8 cellular contexts compared by ENCODE assay signal in the genomic region with DNA sequence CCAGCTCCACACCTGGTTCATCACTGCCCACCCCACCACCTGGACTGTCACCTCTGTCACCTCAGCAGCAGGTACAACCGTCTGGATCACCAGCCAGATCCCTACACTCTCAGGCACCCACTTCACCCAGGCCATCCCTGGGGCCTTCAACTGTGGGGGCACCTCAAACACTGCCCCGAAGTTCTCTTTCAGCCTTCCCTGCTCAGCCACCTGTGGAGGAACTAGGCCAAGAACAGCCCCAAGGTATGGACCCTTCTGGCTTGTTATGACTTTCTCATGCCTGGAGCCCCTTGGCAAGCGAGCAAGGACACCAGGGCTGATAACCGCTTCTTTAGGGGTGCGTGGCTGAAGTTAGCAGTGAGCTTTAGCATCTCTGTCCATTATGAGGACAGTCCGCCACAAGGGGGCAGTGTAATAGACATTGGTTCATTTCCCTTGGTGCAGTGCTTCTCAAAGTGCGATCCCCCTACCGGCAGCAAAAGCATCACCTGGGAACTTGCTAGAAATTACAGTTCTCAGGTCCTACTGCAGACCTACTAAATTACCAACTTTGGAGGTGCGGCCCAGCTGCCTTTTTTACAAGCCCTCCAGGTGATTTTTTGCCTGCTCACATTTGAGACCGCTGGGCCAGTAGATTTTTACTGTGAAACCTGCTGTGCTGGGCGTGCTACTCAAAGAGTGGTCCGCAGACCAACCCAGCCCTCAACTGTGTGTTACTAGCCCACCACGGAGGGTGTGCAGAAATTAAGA. TPM values are rescaled to one million over a fixed set of nuclear protein-coding genes. Genes with fewer than 3 reads are reported as not detected.
DNase-seq lines count a peak whose midpoint lies in the region; ATAC-seq and TF ChIP-seq lines count a peak whose summit lies in the region.

No MANE protein-coding gene starts in this region.

- peak; percentile 99 for TF ChIP-seq CTCF in CD8-positive, alpha-beta T cell (IDR thresholded peaks at IDR 0.05)
- peak; percentile 98 for TF ChIP-seq CTCF in osteoblast (IDR thresholded peaks at IDR 0.05; ENCODE audit: extremely low read depth, low read depth, low read length)
- TF ChIP-seq CTCF in thyroid gland (IDR thresholded peaks at IDR 0.05) = peak; percentile 64 to 84 (median 78)

- no peak overlapping the region for H3K27ac ChIP-seq in CD8-positive, alpha-beta T cell (ENCODE audit: low read depth, low read length)
- H3K27ac ChIP-seq in osteoblast (ENCODE audit: low read depth, low read length) (no peak overlapping the region), thyroid gland (peak overlapping the region in 2 of 3 donors; percentile 36 to 68)

- peaks cover 14% of the 10 kb centered on the region for H3K27me3 Mint-ChIP-seq in CD8-positive, alpha-beta T cell (ENCODE audit: low read depth)
- H3K27me3 Mint-ChIP-seq in activated T-helper 2 cell treated with anti-CD3 and anti-CD28 coated beads, Interferon-gamma antibody, Interleukin-2, Interleukin-4, amounts not matched to agents 10 μg/mL and 5 μg/mL and 100 μg/mL, durations not matched to agents 14 hours and 24 hours and 36 hours (ENCODE audit: low read depth) = peaks cover 23% of the 10 kb centered on the region

- no peak overlapping the region for H3K4me2 ChIP-seq in osteoblast (ENCODE audit: insufficient read depth, low read length)

- no peaks in the 10 kb centered on the region for H3K27me3 ChIP-seq in CD8-positive, alpha-beta T cell (ENCODE audit: insufficient read depth, low read length)
- H3K27me3 ChIP-seq in osteoblast (ENCODE audit: insufficient read depth, low read length) (peaks cover 9% of the 10 kb centered on the region), thyroid gland (no peaks in the 10 kb centered on the region)

- H3K4me1 Mint-ChIP-seq in CD8-positive, alpha-beta T cell (ENCODE audit: low read depth) = peaks cover 6% of the 10 kb centered on the region
- H3K4me1 Mint-ChIP-seq in activated T-helper 2 cell treated with anti-CD3 and anti-CD28 coated beads, Interferon-gamma antibody, Interleukin-2, Interleukin-4, amounts not matched to agents 10 μg/mL and 5 μg/mL and 100 μg/mL, durations not matched to agents 14 hours and 24 hours and 36 hours (ENCODE audit: low read depth) = peaks cover 5% of the 10 kb centered on the region

- no peak overlapping the region for H3K4me3 Mint-ChIP-seq in CD8-positive, alpha-beta T cell
- H3K4me3 Mint-ChIP-seq in activated T-helper 2 cell treated with anti-CD3 and anti-CD28 coated beads, Interferon-gamma antibody, Interleukin-2, Interleukin-4, amounts not matched to agents 10 μg/mL and 5 μg/mL and 100 μg/mL, durations not matched to agents 14 hours and 24 hours and 36 hours (ENCODE audit: low read depth) = no peak overlapping the region

- peak; percentile 84 to 97 (median 91) for DNase-seq in CD8-positive, alpha-beta T cell
- DNase-seq in MV-4-11 (lab: John Stamatoyannopoulos, UW) = peak; percentile 82
- DNase-seq in SIG-M5 (lab: John Stamatoyannopoulos, UW) = peak; percentile 77
- DNase-seq in activated T-helper 2 cell treated with anti-CD3 and anti-CD28 coated beads, Interferon-gamma antibody, Interleukin-2, Interleukin-4, amounts not matched to agents 10 μg/mL and 5 μg/mL and 100 μg/mL, durations not matched to agents 14 hours and 24 hours and 36 hours (ENCODE audit: low spot score) = peak; percentile 84
- DNase-seq in foreskin melanocyte = peak; percentile 65
- DNase-seq in osteoblast (ENCODE audit: insufficient read length, low spot score, missing footprints) = peak; percentile 95
- peak; percentile 82 to 85 for DNase-seq in thyroid gland

- WGBS in thyroid gland, 2 donors = 27 to 30% methylated on average over 13 of the region's 13 CpGs

- POLR2A ChIA-PET in CD8-positive, alpha-beta T cell (lab: Charles Lee) = interaction anchor here (0.6 kb wide), 1 partner anchor 276 kb away, joined by 3 read pairs; no protein-coding TSS in a partner anchor

- no peaks in the 10 kb centered on the region for H3K4me1 ChIP-seq in CD8-positive, alpha-beta T cell (ENCODE audit: insufficient read depth, low read length)
- peaks cover 12% of the 10 kb centered on the region for H3K4me1 ChIP-seq in osteoblast (ENCODE audit: insufficient read depth, low read length)
- H3K4me1 ChIP-seq in thyroid gland = peaks cover 17 to 26% of the 10 kb centered on the region in 2 donors

- intact Hi-C loops in CD8-positive, alpha-beta T cell (cut with DNase I, micrococcal nuclease) = loop anchor here (1.0 to 5.0 kb wide), 5 partner anchors 58 to 457 kb away; a partner anchor contains a TSS
- intact Hi-C loops in activated T-helper 2 cell treated with anti-CD3 and anti-CD28 coated beads, Interferon-gamma antibody, Interleukin-2, Interleukin-4, amounts not matched to agents 10 μg/mL and 5 μg/mL and 100 μg/mL, durations not matched to agents 14 hours and 24 hours and 36 hours (cut with micrococcal nuclease) = loop anchor here (1.0 to 5.0 kb wide), 2 partner anchors 58 to 180 kb away; no protein-coding TSS in a partner anchor
- intact Hi-C loops in thyroid gland (cut with DNase I) = no loop called here

- no peaks in the 10 kb centered on the region for H3K9me3 ChIP-seq in CD8-positive, alpha-beta T cell (ENCODE audit: low read length)
- H3K9me3 ChIP-seq in osteoblast (ENCODE audit: low read depth, low read length) (no peaks in the 10 kb centered on the region), thyroid gland (no peaks in the 10 kb centered on the region)

- no peaks in the 10 kb centered on the region for H3K9me3 Mint-ChIP-seq in CD8-positive, alpha-beta T cell
- H3K9me3 Mint-ChIP-seq in activated T-helper 2 cell treated with anti-CD3 and anti-CD28 coated beads, Interferon-gamma antibody, Interleukin-2, Interleukin-4, amounts not matched to agents 10 μg/mL and 5 μg/mL and 100 μg/mL, durations not matched to agents 14 hours and 24 hours and 36 hours = no peaks in the 10 kb centered on the region

- no peak overlapping the region for H2AFZ ChIP-seq in osteoblast (ENCODE audit: low read length)

- TF ChIP-seq POLR2A in thyroid gland (IDR thresholded peaks at IDR 0.05) = no peak

- no peaks in the 10 kb centered on the region for H3K36me3 Mint-ChIP-seq in CD8-positive, alpha-beta T cell
- H3K36me3 Mint-ChIP-seq in activated T-helper 2 cell treated with anti-CD3 and anti-CD28 coated beads, Interferon-gamma antibody, Interleukin-2, Interleukin-4, amounts not matched to agents 10 μg/mL and 5 μg/mL and 100 μg/mL, durations not matched to agents 14 hours and 24 hours and 36 hours (ENCODE audit: low read depth) = no peaks in the 10 kb centered on the region

- CTCF ChIA-PET in CD8-positive, alpha-beta T cell (lab: Charles Lee) = interaction anchor here (0.6 to 3.0 kb wide), 38 partner anchors 9 to 468 kb away, joined by 3 to 17 read pairs (median 4); a partner anchor contains a TSS

- H3K4me3 ChIP-seq in CD8-positive, alpha-beta T cell (ENCODE audit: low read depth, low read length) = no peak overlapping the region
- H3K4me3 ChIP-seq in osteoblast (ENCODE audit: insufficient read depth, low read length) = no peak overlapping the region
- no peak overlapping the region for H3K4me3 ChIP-seq in thyroid gland (replicated peaks in 1 of 3)

- no peak overlapping the region for H3K27ac Mint-ChIP-seq in CD8-positive, alpha-beta T cell
- no peak overlapping the region for H3K27ac Mint-ChIP-seq in activated T-helper 2 cell treated with anti-CD3 and anti-CD28 coated beads, Interferon-gamma antibody, Interleukin-2, Interleukin-4, amounts not matched to agents 10 μg/mL and 5 μg/mL and 100 μg/mL, durations not matched to agents 14 hours and 24 hours and 36 hours

- ATAC-seq in CD8-positive, alpha-beta T cell = peak; percentile 99
- peak; percentile 68 for ATAC-seq in GM21515 (IDR thresholded peaks at IDR 0.05; ENCODE audit: unreplicated experiment)

- no peaks in the 10 kb centered on the region for H4K20me1 ChIP-seq in osteoblast (ENCODE audit: insufficient read depth, low read length)

- H3K79me2 ChIP-seq in osteoblast (ENCODE audit: insufficient read depth, low read length) = no peaks in the 10 kb centered on the region

- H3K36me3 ChIP-seq in CD8-positive, alpha-beta T cell (ENCODE audit: insufficient read depth, low read length) = no peaks in the 10 kb centered on the region
- H3K36me3 ChIP-seq in osteoblast (ENCODE audit: insufficient read depth, low read length) = no peaks in the 10 kb centered on the region
- no peaks in the 10 kb centered on the region for H3K36me3 ChIP-seq in thyroid gland

RNA-seq across cellular contexts. Expression of a gene that starts 32.5 kb away (rescaled TPM):
- total RNA-seq in CD8-positive, alpha-beta T cell = under 1 TPM in 1 of 2 experiments, not detected in 1; 0.24 TPM
- not detected in 2 replicates for total RNA-seq in activated T-helper 2 cell treated with anti-CD3 and anti-CD28 coated beads, Interferon-gamma antibody, Interleukin-2, Interleukin-4, amounts not matched to agents 10 μg/mL and 5 μg/mL and 100 μg/mL, durations not matched to agents 14 hours and 24 hours and 36 hours
- total RNA-seq in osteoblast (under 0.01 TPM in 1 of 2 replicates, not detected in the other), thyroid gland (under 1 TPM in 1 of 4 donors, not detected in 3; 0.11 TPM)

RNA-seq across cellular contexts. Expression of a gene that starts 34.3 kb away (rescaled TPM):
- not detected for total RNA-seq in CD8-positive, alpha-beta T cell
- total RNA-seq in activated T-helper 2 cell treated with anti-CD3 and anti-CD28 coated beads, Interferon-gamma antibody, Interleukin-2, Interleukin-4, amounts not matched to agents 10 μg/mL and 5 μg/mL and 100 μg/mL, durations not matched to agents 14 hours and 24 hours and 36 hours = not detected in 2 replicates
- not detected in 2 replicates for total RNA-seq in osteoblast
- total RNA-seq in thyroid gland = not detected

Comparison
In these comparisons a context has a peak if more than half of its experiments do, and no peak if none do; other contexts are left out.
1. H3K27ac ChIP-seq: peak in thyroid gland (2 of 3); none in CD8-positive, alpha-beta T cell (single experiment) and osteoblast (single experiment).
2. Peak in every context shown above with its lines, with median percentiles within 50 percentile points of each other: DNase-seq and CTCF ChIP-seq.